In the genomic region with DNA sequence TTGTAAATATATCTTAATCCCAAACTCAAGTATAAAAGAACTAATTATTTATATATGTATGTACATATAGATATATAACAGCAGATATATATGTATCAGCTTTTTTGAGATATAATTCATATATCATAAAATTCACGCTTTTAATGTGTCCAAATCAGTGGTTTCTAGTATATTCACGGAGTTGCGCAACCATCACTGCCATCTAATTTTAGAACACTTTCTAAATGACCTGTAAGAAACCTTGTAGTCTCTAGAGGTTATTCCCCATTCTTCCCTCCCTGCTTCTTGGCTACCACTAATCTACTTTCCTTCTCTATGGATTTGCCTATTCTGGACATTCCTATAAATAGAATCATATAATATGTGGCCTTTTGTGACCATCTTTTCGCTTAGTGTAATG, we compare ENCODE assay signal across 1 cellular context.
TF ChIP-seq lines count a peak whose summit lies in the region.

No MANE protein-coding gene starts in this region.

TF ChIP-seq in H1, 55 proteins besides CTCF, POLR2A, EP300 and RAD21:
- TF ChIP-seq BRCA1 (IDR thresholded peaks at IDR 0.05; ENCODE audit: low read depth, low read length): no peak
- TF ChIP-seq CEBPB (IDR thresholded peaks at IDR 0.05; ENCODE audit: low read depth, low read length): peak; percentile 97
- TF ChIP-seq HDAC2 (IDR thresholded peaks at IDR 0.05; ENCODE audit: borderline replicate concordance in 1 of 2, low read depth in 2 of 2, low read length in 2 of 2): no peak
- TF ChIP-seq SIN3A (conservative IDR thresholded peaks at IDR 0.05 in 1 of 2, IDR thresholded peaks at IDR 0.05 in 1 of 2; ENCODE audit: low read depth in 1 of 2, low read length in 2 of 2): no peak
TF ChIP-seq in H1: peak in this region for 1.
